In genomic region chr2:127176371-127177311, GRCh38 we compare ENCODE assay signal across 10 cellular contexts. TPM values are rescaled to one million over a fixed set of nuclear protein-coding genes. Genes with fewer than 3 reads are reported as not detected.
A peak's percentile ranks its signal among the peaks of the same experiment; 100 is the strongest.
DNase-seq lines count a peak whose midpoint lies in the region; ATAC-seq and TF ChIP-seq lines count a peak whose summit lies in the region.
"Had no signal": no experiment of that assay in that cellular context is flagged by ENCODE, and none has a peak within 500 bp of the region (broad histone marks: within the 10 kb centered on the region; RNA-seq: fewer than 3 reads in every experiment).

No MANE protein-coding gene starts in this region.

- H3K9me3 Mint-ChIP-seq in CD8-positive, alpha-beta memory T cell, result peaks cover 0 to 5% (median 4%) of the 10 kb centered on the region in 5 donors
- peaks cover 4% of the 10 kb centered on the region for H3K9me3 Mint-ChIP-seq in activated CD8-positive, alpha-beta memory T cell treated with anti-CD3 and anti-CD28 coated beads, Interleukin-2, amount 10 ng/mL, durations not matched to agents 7 days and 5 days (ENCODE audit: low read depth)

- no peaks in the 10 kb centered on the region for H3K27me3 ChIP-seq in hepatocyte
- no peaks in the 10 kb centered on the region for H3K27me3 ChIP-seq in CD8-positive, alpha-beta memory T cell (ENCODE audit: insufficient read depth, low read length, poor library complexity, severe bottlenecking)

- no peaks in the 10 kb centered on the region for H3K4me1 Mint-ChIP-seq in CD8-positive, alpha-beta memory T cell
- H3K4me1 Mint-ChIP-seq in activated CD8-positive, alpha-beta memory T cell treated with anti-CD3 and anti-CD28 coated beads, Interleukin-2, amount 10 ng/mL, durations not matched to agents 7 days and 5 days, result no peaks in the 10 kb centered on the region
- H3K4me1 Mint-ChIP-seq: naive B cell had no signal

- no peak overlapping the region for H3K27ac Mint-ChIP-seq in CD8-positive, alpha-beta memory T cell
- no peak overlapping the region for H3K27ac Mint-ChIP-seq in activated CD8-positive, alpha-beta memory T cell treated with anti-CD3 and anti-CD28 coated beads, Interleukin-2, amount 10 ng/mL, durations not matched to agents 7 days and 5 days

- peak overlapping the region; percentile 97 for H3K27ac ChIP-seq in hepatocyte
- no peak overlapping the region for H3K27ac ChIP-seq in CD8-positive, alpha-beta memory T cell (ENCODE audit: low read depth, low read length)

- CTCF ChIA-PET in CD8-positive, alpha-beta memory T cell (lab: Charles Lee), result interaction anchor here (5.4 kb wide), 1 partner anchor 109 kb away, joined by 31 read pairs; no protein-coding TSS in a partner anchor
- CTCF ChIA-PET in activated CD8-positive, alpha-beta memory T cell treated with anti-CD3 and anti-CD28 coated beads, Interleukin-2, amount 10 ng/mL, durations not matched to agents 7 days and 5 days (lab: Charles Lee), result no interaction called here

- POLR2A ChIA-PET in CD8-positive, alpha-beta memory T cell (lab: Charles Lee), result no interaction called here

- H3K4me2 ChIP-seq in hepatocyte, result peak overlapping the region; percentile 47

- no peaks in the 10 kb centered on the region for H3K36me3 Mint-ChIP-seq in CD8-positive, alpha-beta memory T cell
- H3K36me3 Mint-ChIP-seq in activated CD8-positive, alpha-beta memory T cell treated with anti-CD3 and anti-CD28 coated beads, Interleukin-2, amount 10 ng/mL, durations not matched to agents 7 days and 5 days, result peaks cover 6% of the 10 kb centered on the region

- no peak overlapping the region for H3K4me3 ChIP-seq in hepatocyte
- H3K4me3 ChIP-seq in CD8-positive, alpha-beta memory T cell (ENCODE audit: low read length), result no peak overlapping the region

- no peaks in the 10 kb centered on the region for H3K36me3 ChIP-seq in hepatocyte (replicated peaks; ENCODE audit: insufficient read depth, low read depth)
- no peaks in the 10 kb centered on the region for H3K36me3 ChIP-seq in CD8-positive, alpha-beta memory T cell (ENCODE audit: insufficient read depth, low read length)

- no peak overlapping the region for H3K4me3 Mint-ChIP-seq in CD8-positive, alpha-beta memory T cell
- H3K4me3 Mint-ChIP-seq in activated CD8-positive, alpha-beta memory T cell treated with anti-CD3 and anti-CD28 coated beads, Interleukin-2, amount 10 ng/mL, durations not matched to agents 7 days and 5 days, result no peak overlapping the region
- H3K4me3 Mint-ChIP-seq: naive B cell had no signal

- WGBS in hepatocyte (ENCODE audit: low lambda C conversion rate, missing lambda C conversion rate), result 51% methylated on average over 31 of the region's 31 CpGs

- H3K9me3 ChIP-seq in hepatocyte (ENCODE audit: low read depth), result no peaks in the 10 kb centered on the region
- H3K9me3 ChIP-seq in CD8-positive, alpha-beta memory T cell (ENCODE audit: low read length), result no peaks in the 10 kb centered on the region

- no peaks in the 10 kb centered on the region for H3K79me2 ChIP-seq in hepatocyte

- no peaks in the 10 kb centered on the region for H4K20me1 ChIP-seq in hepatocyte (ENCODE audit: insufficient read depth, poor library complexity, severe bottlenecking)

- no peak for TF ChIP-seq CTCF in hepatocyte (IDR thresholded peaks at IDR 0.05; ENCODE audit: poor library complexity)

- no peak overlapping the region for H2AFZ ChIP-seq in hepatocyte

- H3K4me1 ChIP-seq in hepatocyte (ENCODE audit: insufficient read depth), result peaks cover 20% of the 10 kb centered on the region
- no peaks in the 10 kb centered on the region for H3K4me1 ChIP-seq in CD8-positive, alpha-beta memory T cell (ENCODE audit: insufficient read depth, low read length)

- no peak for ATAC-seq in GM19452 (IDR thresholded peaks at IDR 0.05; ENCODE audit: unreplicated experiment)
- no peak for ATAC-seq in activated CD8-positive, alpha-beta memory T cell treated with anti-CD3 and anti-CD28 coated beads, Interleukin-2, amount 10 ng/mL, durations not matched to agents 7 days and 5 days

- DNase-seq in ELR (ENCODE audit: low read depth) (peak; percentile 68), amniotic epithelial cell (ENCODE audit: low read depth) (peak; percentile 21), hepatocyte (ENCODE audit: low spot score) (peak; percentile 75), putamen (ENCODE audit: low spot score) (peak; percentile 50), OCI-M2 (lab: John Stamatoyannopoulos, UW; ENCODE audit: unreplicated experiment) (no peak)
- no peak for DNase-seq in CD8-positive, alpha-beta memory T cell
- no peak for DNase-seq in activated CD8-positive, alpha-beta memory T cell treated with anti-CD3 and anti-CD28 coated beads, Interleukin-2, amount 10 ng/mL, durations not matched to agents 7 days and 5 days
- DNase-seq: activated naive CD4-positive, alpha-beta T cell treated with Interleukin-2 at 50 U/mL for 16 hours; naive B cell had no signal

- H3K27me3 Mint-ChIP-seq in CD8-positive, alpha-beta memory T cell, result peaks cover 12 to 13% of the 10 kb centered on the region in 2 donors
- peaks cover 19% of the 10 kb centered on the region for H3K27me3 Mint-ChIP-seq in activated CD8-positive, alpha-beta memory T cell treated with anti-CD3 and anti-CD28 coated beads, Interleukin-2, amount 10 ng/mL, durations not matched to agents 7 days and 5 days

- H3K9me2 ChIP-seq in hepatocyte (replicated peaks; ENCODE audit: insufficient read depth), result no peaks in the 10 kb centered on the region

RNA-seq across cellular contexts. Expression of gene CYP27C1, which starts 43.5 kb away (rescaled TPM):
- 0.56 and 1.2 TPM in 2 replicates for total RNA-seq in hepatocyte
- 1.3 and 1.4 TPM in 2 replicates for polyA plus RNA-seq in hepatocyte
- not detected for total RNA-seq in CD8-positive, alpha-beta memory T cell
- not detected for polyA plus RNA-seq in CD8-positive, alpha-beta memory T cell
- not detected for total RNA-seq in activated CD8-positive, alpha-beta memory T cell treated with anti-CD3 and anti-CD28 coated beads, Interleukin-2, amount 10 ng/mL, durations not matched to agents 7 days and 5 days

Comparison
In these comparisons a context has a peak if more than half of its experiments do, and no peak if none do; other contexts are left out.
1. DNase-seq: peak in ELR (single experiment), amniotic epithelial cell (single experiment), hepatocyte (single experiment) and putamen (single experiment); none in OCI-M2 (single experiment), CD8-positive, alpha-beta memory T cell (0 of 5) and activated CD8-positive, alpha-beta memory T cell treated with anti-CD3 and anti-CD28 coated beads, Interleukin-2, amount 10 ng/mL, durations not matched to agents 7 days and 5 days (single experiment).